Comparison of ENCODE assay signal across 32 cellular contexts in the genomic region with DNA sequence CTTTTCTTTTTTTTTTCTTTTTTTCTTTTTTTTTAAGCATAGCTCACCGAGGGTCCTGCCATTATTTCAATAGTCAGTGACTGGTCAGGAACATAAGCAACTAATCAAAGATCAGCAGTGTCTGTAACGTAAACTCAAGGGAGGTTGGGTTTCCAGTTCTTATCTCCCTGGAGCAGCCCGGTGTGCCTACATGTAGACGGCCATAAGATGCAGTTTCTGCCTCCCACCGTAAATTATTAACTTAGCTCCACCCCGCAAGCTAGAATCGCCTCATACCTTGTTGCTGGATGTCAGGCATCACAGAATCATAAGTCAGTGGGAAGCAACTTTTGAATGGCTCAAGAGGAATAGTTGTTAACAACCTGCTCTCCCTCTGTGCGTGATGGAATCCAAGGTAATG. TPM values are rescaled to one million over a fixed set of nuclear protein-coding genes. Genes with fewer than 3 reads are reported as not detected.
DNase-seq lines count a peak whose midpoint lies in the region; ATAC-seq, FAIRE-seq and TF ChIP-seq lines count a peak whose summit lies in the region.
"Had no signal": no experiment of that assay in that cellular context is flagged by ENCODE, and none has a peak within 500 bp of the region (broad histone marks: within the 10 kb centered on the region; RNA-seq: fewer than 3 reads in every experiment).

A gene with protein sequence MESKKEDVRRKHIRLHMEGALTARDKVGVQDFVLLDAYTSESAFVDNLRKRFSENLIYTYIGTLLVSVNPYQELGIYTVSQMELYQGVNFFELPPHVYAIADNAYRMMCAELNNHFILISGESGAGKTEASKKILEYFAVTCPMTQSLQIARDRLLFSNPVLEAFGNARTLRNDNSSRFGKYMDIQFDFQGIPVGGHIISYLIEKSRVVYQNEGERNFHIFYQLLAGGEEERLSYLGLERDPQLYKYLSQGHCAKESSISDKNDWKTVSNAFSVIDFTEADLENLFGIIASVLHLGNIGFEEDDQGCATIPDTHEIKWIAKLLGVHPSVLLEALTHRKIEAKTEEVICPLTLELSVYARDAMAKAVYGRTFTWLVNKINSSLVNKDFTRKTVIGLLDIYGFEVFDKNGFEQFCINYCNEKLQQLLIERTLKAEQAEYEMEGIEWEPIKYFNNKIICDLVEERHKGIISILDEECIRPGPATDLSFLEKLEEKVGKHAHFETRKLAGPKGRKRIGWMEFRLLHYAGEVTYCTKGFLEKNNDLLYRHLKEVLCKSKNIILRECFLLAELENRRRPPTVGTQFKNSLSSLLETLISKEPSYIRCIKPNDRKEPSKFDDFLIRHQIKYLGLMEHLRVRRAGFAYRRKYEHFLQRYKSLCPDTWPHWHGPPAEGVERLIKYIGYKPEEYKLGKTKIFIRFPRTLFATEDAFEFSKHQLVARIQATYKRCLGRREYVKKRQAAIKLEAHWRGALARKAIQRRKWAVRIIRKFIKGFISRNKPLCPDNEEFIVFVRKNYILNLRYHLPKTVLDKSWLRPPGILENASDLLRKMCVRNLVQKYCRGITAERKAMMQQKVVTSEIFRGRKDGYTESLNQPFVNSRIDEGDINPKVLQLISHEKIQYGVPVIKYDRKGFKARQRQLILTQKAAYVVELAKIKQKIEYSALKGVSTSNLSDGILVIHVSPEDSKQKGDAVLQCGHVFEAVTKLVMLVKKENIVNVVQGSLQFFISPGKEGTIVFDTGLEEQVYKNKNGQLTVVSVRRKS (plus strand): TSS at position 322 of the 400 bp plus-strand sequence. CDS start 61 bp downstream, at position 383.

- H2BK120ac ChIP-seq in mesenchymal stem cell (ENCODE audit: low read depth, low read length): no peak within 1 kb of the TSS

- H3K9ac ChIP-seq in K562 (ENCODE audit: insufficient read depth in 1 of 2, low read depth in 2 of 2, low read length in 2 of 2): no peak within 1 kb of the TSS
- no peak within 1 kb of the TSS for H3K9ac ChIP-seq in mesenchymal stem cell (ENCODE audit: low read length)
- H3K9ac ChIP-seq: BLaER1 treated with 17β-estradiol and CSF1 and Interleukin-3, amounts not matched to agents 10 nM and 100 nM; KMS-11; SK-N-SH had no signal

- H3K27me3 Mint-ChIP-seq in Caco-2 (ENCODE audit: insufficient read depth, unreplicated experiment): peaks cover 4% of the 10 kb centered on the region

- TF ChIP-seq EP300 in K562 (IDR thresholded peaks at IDR 0.05; ENCODE audit: low read length): no peak; the same call in 1 of the 2 replicates

- H3K9me1 ChIP-seq in K562 (ENCODE audit: control insufficient read depth, insufficient read depth, low read length): no peaks in the 10 kb centered on the region

- H3K36me3 ChIP-seq in Caco-2 (ENCODE audit: control insufficient read depth, insufficient read depth, low read length): no peaks in the 10 kb centered on the region
- no peaks in the 10 kb centered on the region for H3K36me3 ChIP-seq in K562 (ENCODE audit: control insufficient read depth, insufficient read depth, low read length)
- H3K36me3 ChIP-seq in mesenchymal stem cell (ENCODE audit: control insufficient read depth in 1 of 2, insufficient read depth in 2 of 2, low read depth in 1 of 2, low read length in 2 of 2): no peaks in the 10 kb centered on the region
- H3K36me3 ChIP-seq in spleen: no peaks in the 10 kb centered on the region
- H3K36me3 ChIP-seq: BLaER1 treated with 17β-estradiol and CSF1 and Interleukin-3, amounts not matched to agents 10 nM and 100 nM had no signal

- peak within 1 kb of the TSS; percentile 38 for H3K4me2 ChIP-seq in K562 (ENCODE audit: insufficient read depth, low read length)
- H3K4me2 ChIP-seq in mesenchymal stem cell (ENCODE audit: low read length, poor library complexity, severe bottlenecking): no peak within 1 kb of the TSS
- H3K4me2 ChIP-seq: BLaER1 treated with 17β-estradiol and CSF1 and Interleukin-3, amounts not matched to agents 10 nM and 100 nM; KMS-11; SK-N-SH had no signal

- TF ChIP-seq CTCF in Caco-2 (IDR thresholded peaks at IDR 0.05; ENCODE audit: insufficient read depth in 1 of 2, low read depth in 1 of 2, low read length in 1 of 2, severe bottlenecking in 1 of 2, unreplicated experiment in 1 of 2) (no peak), K562 (IDR thresholded peaks at IDR 0.05 in 2 of 3, conservative IDR thresholded peaks at IDR 0.05 in 1 of 3; ENCODE audit: insufficient read depth in 2 of 3, low read depth in 1 of 3, low read length in 3 of 3) (no peak), GM10248 (IDR thresholded peaks at IDR 0.05; ENCODE audit: control extremely low read depth, extremely low read depth, low read depth, missing control alignments) (no peak), spleen (IDR thresholded peaks at IDR 0.05 in 8 of 11, conservative IDR thresholded peaks at IDR 0.05 in 3 of 11) (no peak)

- no peak for FAIRE-seq in K562 (lab: Jason Lieb, UNC)
- FAIRE-seq: A204.1, GM12892, GM19239 had no signal

- no peaks in the 10 kb centered on the region for H3K4me1 Mint-ChIP-seq in Caco-2 (ENCODE audit: low read depth, unreplicated experiment)
- H3K4me1 Mint-ChIP-seq: CD4-positive, alpha-beta memory T cell had no signal

- no peak within 1 kb of the TSS for H2BK5ac ChIP-seq in mesenchymal stem cell (ENCODE audit: low read depth, low read length, poor library complexity, severe bottlenecking)

- H3K79me1 ChIP-seq in mesenchymal stem cell (replicated peaks; ENCODE audit: low read length, poor library complexity, severe bottlenecking): no peaks in the 10 kb centered on the region

- H3K79me2 ChIP-seq in K562 (ENCODE audit: control insufficient read depth, insufficient read depth, low read length): no peaks in the 10 kb centered on the region

- no peak within 1 kb of the TSS for H3K14ac ChIP-seq in mesenchymal stem cell (ENCODE audit: low read length in 2 of 2)

- no peak within 1 kb of the TSS for H3K18ac ChIP-seq in mesenchymal stem cell (ENCODE audit: low read depth in 1 of 2, low read length in 2 of 2)

- no peak within 1 kb of the TSS for H2BK15ac ChIP-seq in mesenchymal stem cell (ENCODE audit: low read depth, poor library complexity, severe bottlenecking)

- H2AFZ ChIP-seq in K562 (ENCODE audit: low read depth, low read length) (peak within 1 kb of the TSS; percentile 34; the same call in 1 of the 2 replicates), mesenchymal stem cell (ENCODE audit: low read depth, low read length) (no peak within 1 kb of the TSS)

- no peak within 1 kb of the TSS for H3K4me3 Mint-ChIP-seq in Caco-2 (ENCODE audit: unreplicated experiment)
- H3K4me3 Mint-ChIP-seq: CD4-positive, alpha-beta memory T cell had no signal

- no peaks in the 10 kb centered on the region for H4K20me1 ChIP-seq in K562 (replicated peaks; ENCODE audit: control insufficient read depth, insufficient read depth, low read length)
- H4K20me1 ChIP-seq: BLaER1 treated with 17β-estradiol and CSF1 and Interleukin-3, amounts not matched to agents 10 nM and 100 nM had no signal

- in situ Hi-C loops in K562 (cut with MboI): no loop called here

- no peak within 1 kb of the TSS for H3K27ac Mint-ChIP-seq in Caco-2 (ENCODE audit: unreplicated experiment)
- H3K27ac Mint-ChIP-seq: CD4-positive, alpha-beta memory T cell had no signal

- no peak within 1 kb of the TSS for H2AK5ac ChIP-seq in mesenchymal stem cell (ENCODE audit: low read length, severe bottlenecking)

- no peak within 1 kb of the TSS for H3K23ac ChIP-seq in mesenchymal stem cell (ENCODE audit: low read length in 2 of 2)

- H3K27ac ChIP-seq in K562 (ENCODE audit: extremely low read depth, low read depth, low read length) (no peak within 1 kb of the TSS), mesenchymal stem cell (ENCODE audit: low read length, poor library complexity, severe bottlenecking) (no peak within 1 kb of the TSS), spleen (no peak within 1 kb of the TSS)
- H3K27ac ChIP-seq: BLaER1 treated with 17β-estradiol and CSF1 and Interleukin-3, amounts not matched to agents 10 nM and 100 nM; KMS-11 had no signal

- peak; percentile 29 to 42 for DNase-seq in Caco-2
- peak; percentile 10 to 55 (median 26) for DNase-seq in K562 (ENCODE audit: extremely low read depth in 1 of 4, low spot score in 3 of 4)
- no peak for DNase-seq in left colon
- peak; percentile 11 for DNase-seq in renal cortical epithelial cell (ENCODE audit: low read depth)
- no peak for DNase-seq in mesenchymal stem cell
- DNase-seq in GM10248 (ENCODE audit: extremely low spot score): no peak
- no peak for DNase-seq in spleen
- DNase-seq: CD4-positive, alpha-beta memory T cell; COR-L47; DMS 273 treated with DMSO at 0.1 percent for 48 hours; DMS79; EL; GF-D8; IMR-90; NCI-H1048; NCI-H1417; NCI-H1694; NCI-H2029 treated with DMSO at 0.1 percent for 48 hours; NCI-H446 treated with DMSO at 0.1 percent for 48 hours; NCI-H526; NCI-H82; NK-92 treated with Interleukin-12 subunit alpha and Interleukin-12 subunit beta, amount 100 ng/mL, for 24 hours; PC-3; SK-N-SH had no signal

- H3K4me1 ChIP-seq in Caco-2 (no peaks in the 10 kb centered on the region), K562 (replicated peaks in 1 of 2; ENCODE audit: control insufficient read depth in 2 of 2, insufficient read depth in 2 of 2, low read length in 2 of 2) (peaks cover 0 to 2% of the 10 kb centered on the region in 2 experiments; a peak in 1 of 5 replicates), mesenchymal stem cell (ENCODE audit: control insufficient read depth, insufficient read depth, low read depth, low read length) (no peaks in the 10 kb centered on the region), spleen (no peaks in the 10 kb centered on the region)
- H3K4me1 ChIP-seq: BLaER1 treated with 17β-estradiol and CSF1 and Interleukin-3, amounts not matched to agents 10 nM and 100 nM had no signal

- no peak within 1 kb of the TSS for H3K4ac ChIP-seq in mesenchymal stem cell (ENCODE audit: low read depth in 1 of 2, low read length in 2 of 2)

- H3K9me3 Mint-ChIP-seq in Caco-2 (ENCODE audit: unreplicated experiment): no peaks in the 10 kb centered on the region

- CTCF ChIA-PET in Caco-2 (lab: Charles Lee) (interaction anchor here (0.5 to 1.0 kb wide), 3 partner anchors 16 to 38 kb away, joined by 3 read pairs; no protein-coding TSS in a partner anchor), K562 (lab: Yijun Ruan, JAX; ENCODE audit: low intra/inter-chr PET ratio) (no interaction called here), GM10248 (lab: Yijun Ruan, JAX) (interaction anchor here (0.9 to 1.2 kb wide), 3 partner anchors 9 to 30 kb away, joined by 3 to 5 read pairs (median 3); no protein-coding TSS in a partner anchor)

- H3K4me3 ChIP-seq in Caco-2 (ENCODE audit: low read depth, low read length) (no peak within 1 kb of the TSS), K562 (no peak within 1 kb of the TSS), mesenchymal stem cell (ENCODE audit: insufficient read depth in 1 of 2, low read depth in 1 of 2, low read length in 2 of 2) (no peak within 1 kb of the TSS), spleen (no peak within 1 kb of the TSS)
- H3K4me3 ChIP-seq: BLaER1 treated with 17β-estradiol and CSF1 and Interleukin-3, amounts not matched to agents 10 nM and 100 nM had no signal

- H3K27me3 ChIP-seq in Caco-2 (replicated peaks; ENCODE audit: control insufficient read depth, insufficient read depth, low read length) (no peaks in the 10 kb centered on the region), K562 (ENCODE audit: control insufficient read depth in 2 of 2, insufficient read depth in 2 of 2, low read length in 2 of 2) (peaks cover 0 to 7% of the 10 kb centered on the region in 2 experiments; a peak in 3 of 5 replicates), mesenchymal stem cell (ENCODE audit: control insufficient read depth in 1 of 2, insufficient read depth in 1 of 2, low read length in 2 of 2) (peaks cover 11 to 23% of the 10 kb centered on the region in 2 experiments), spleen (replicated peaks in 1 of 7) (peaks cover 0 to 22% (median 0%) of the 10 kb centered on the region in 7 donors)
- H3K27me3 ChIP-seq: BLaER1 treated with 17β-estradiol and CSF1 and Interleukin-3, amounts not matched to agents 10 nM and 100 nM had no signal

- H3K36me3 Mint-ChIP-seq in Caco-2 (ENCODE audit: insufficient read depth, unreplicated experiment): no peaks in the 10 kb centered on the region
- H3K36me3 Mint-ChIP-seq: CD4-positive, alpha-beta memory T cell had no signal

- TF ChIP-seq POLR2A in K562 (conservative IDR thresholded peaks at IDR 0.05): no peak
- TF ChIP-seq POLR2A in spleen (IDR thresholded peaks at IDR 0.05): no peak

- H3K9me3 ChIP-seq in Caco-2 (no peaks in the 10 kb centered on the region; the same call in 1 of the 2 replicates), K562 (replicated peaks; ENCODE audit: control insufficient read depth, insufficient read depth, low read depth, low read length) (peaks cover 2% of the 10 kb centered on the region; the same call in 1 of the 2 replicates), mesenchymal stem cell (ENCODE audit: control insufficient read depth, low read length) (peaks cover 7% of the 10 kb centered on the region), spleen (no peaks in the 10 kb centered on the region)
- H3K9me3 ChIP-seq: BLaER1 treated with 17β-estradiol and CSF1 and Interleukin-3, amounts not matched to agents 10 nM and 100 nM; SK-N-SH had no signal

- ATAC-seq in K562 (peak; percentile 80), left colon (peak; percentile 72), HG03108 (IDR thresholded peaks at IDR 0.05; ENCODE audit: unreplicated experiment) (no peak)
- ATAC-seq: PC-3 had no signal

- intact Hi-C loops in Caco-2 (cut with micrococcal nuclease; ENCODE audit: unreplicated experiment) (no loop called here), K562 (cut with micrococcal nuclease) (no loop called here), left colon (cut with DNase I, micrococcal nuclease) (no loop called here), spleen (cut with DNase I; ENCODE audit: low total_unique reads) (no loop called here)

- POLR2A ChIA-PET in Caco-2 (lab: Charles Lee): interaction anchor here (0.6 kb wide), 1 partner anchor 88 kb away, joined by 8 read pairs; no protein-coding TSS in a partner anchor
- POLR2A ChIA-PET in K562 (lab: Yijun Ruan, JAX): interaction anchor here (0.6 to 0.9 kb wide), 2 partner anchors 8 to 21 kb away, joined by 3 read pairs; no protein-coding TSS in a partner anchor
- POLR2A ChIA-PET in GM10248 (lab: Yijun Ruan, JAX): no interaction called here

- BruUV-seq in Caco-2 (replicated peaks; lab: Mats Ljungman, UMichigan) (no TSS peak), K562 (replicated peaks; lab: Mats Ljungman, UMichigan) (no TSS peak)

- WGBS in K562 (ENCODE audit: insufficient coverage, low coverage, missing lambda C conversion rate): 4% methylated on average over 7 of the region's 8 CpGs
- WGBS in mesenchymal stem cell: 84% methylated on average over 8 of the region's 8 CpGs
- WGBS in spleen, 5 donors: 82 to 88% (median 85%) methylated on average over 8 of the region's 8 CpGs

- no peak within 1 kb of the TSS for H2BK12ac ChIP-seq in mesenchymal stem cell (ENCODE audit: low read length in 2 of 2)

- no peak within 1 kb of the TSS for H4K91ac ChIP-seq in mesenchymal stem cell (ENCODE audit: low read length)

- no peak within 1 kb of the TSS for H4K8ac ChIP-seq in mesenchymal stem cell (ENCODE audit: low read length)

- no peak for TF ChIP-seq RAD21 in K562 (CRISPR knock-in tag; conservative IDR thresholded peaks at IDR 0.05 in 1 of 2, IDR thresholded peaks at IDR 0.05 in 1 of 2)

RNA-seq across cellular contexts. Expression of the gene that starts here (rescaled TPM):
- total RNA-seq in Caco-2 (2022) (0.18 TPM in 1 of 2 replicates, not detected in the other), K562 (2014; rRNA removed) (not detected in 2 replicates), K562 (2014; rRNA removed; fragmentation: Illumina TruSeq; extraction: Trizol) (not detected in 2 replicates), K562 (2015; rRNA removed; fragmentation: Illumina TruSeq; extraction: Trizol) (not detected in 2 replicates), K562 (2021) (not detected in 2 replicates), left colon (under 1 TPM; 0.20 to 0.31 TPM), renal cortical epithelial cell (not detected in 2 replicates), spleen (not detected)
- total RNA-seq in K562 (2011; cell fraction: chromatin; rRNA removed; ENCODE audit: low replicate concordance): not detected in 2 replicates
- not detected in 2 replicates for total RNA-seq in K562 (2011; cell fraction: nucleolus; rRNA removed)
- total RNA-seq in K562 (2011; cell fraction: nucleoplasm; rRNA removed): 0.44 TPM in 1 of 2 replicates, not detected in the other
- polyA plus RNA-seq in K562 (2011; rRNA removed) (not detected in 2 replicates), K562 (2014; fragmentation: Illumina TruSeq; extraction: Trizol) (not detected in 2 replicates), K562 (2014; fragmentation: Nextera tagmentation; extraction: Ambion mirVana) (not detected), K562 (2014; rRNA removed) (not detected in 2 replicates), spleen (under 1 TPM in 1 of 3 donors, not detected in 2; 0.05 TPM)
- polyA plus RNA-seq in K562 (2011; cell fraction: cytosol; rRNA removed): not detected in 2 replicates
- not detected in 2 replicates for polyA plus RNA-seq in K562 (2011; cell fraction: nucleus; rRNA removed)
- 0.01 TPM in 1 of 2 replicates, not detected in the other for polyA plus RNA-seq in K562 (2012)
- not detected in 2 replicates for polyA minus RNA-seq in K562 (2011; rRNA and poly(A)+ RNA removed)
- polyA minus RNA-seq in K562 (2011; cell fraction: cytosol; rRNA and poly(A)+ RNA removed): not detected in 2 replicates
- not detected in 2 replicates for polyA minus RNA-seq in K562 (2011; cell fraction: nucleus; rRNA and poly(A)+ RNA removed)
- polyA plus RNA-seq in mesenchymal stem cell (2013, experiment 1 of 2): not detected
- not detected for polyA plus RNA-seq in mesenchymal stem cell (2013, experiment 2 of 2)
- total RNA-seq: CD4-positive, alpha-beta memory T cell; H7; IMR-90; PC-3 had no signal
- polyA plus RNA-seq: AG04450; CD4-positive, alpha-beta memory T cell; IMR-90; SK-N-SH had no signal

Comparison
In these comparisons a context has a peak if more than half of its experiments do, and no peak if none do; other contexts are left out.
1. Peak in DNase-seq in Caco-2; RNA of the gene not detected or under 1 TPM.
2. Peak in DNase-seq, ATAC-seq and H3K4me2 ChIP-seq in K562; RNA of the gene not detected or under 1 TPM.
3. Peak in ATAC-seq in left colon; RNA of the gene not detected or under 1 TPM.
4. Peak in DNase-seq in renal cortical epithelial cell; RNA of the gene not detected or under 1 TPM.